ENCODE assay signal across 1 cellular context in the genomic region with DNA sequence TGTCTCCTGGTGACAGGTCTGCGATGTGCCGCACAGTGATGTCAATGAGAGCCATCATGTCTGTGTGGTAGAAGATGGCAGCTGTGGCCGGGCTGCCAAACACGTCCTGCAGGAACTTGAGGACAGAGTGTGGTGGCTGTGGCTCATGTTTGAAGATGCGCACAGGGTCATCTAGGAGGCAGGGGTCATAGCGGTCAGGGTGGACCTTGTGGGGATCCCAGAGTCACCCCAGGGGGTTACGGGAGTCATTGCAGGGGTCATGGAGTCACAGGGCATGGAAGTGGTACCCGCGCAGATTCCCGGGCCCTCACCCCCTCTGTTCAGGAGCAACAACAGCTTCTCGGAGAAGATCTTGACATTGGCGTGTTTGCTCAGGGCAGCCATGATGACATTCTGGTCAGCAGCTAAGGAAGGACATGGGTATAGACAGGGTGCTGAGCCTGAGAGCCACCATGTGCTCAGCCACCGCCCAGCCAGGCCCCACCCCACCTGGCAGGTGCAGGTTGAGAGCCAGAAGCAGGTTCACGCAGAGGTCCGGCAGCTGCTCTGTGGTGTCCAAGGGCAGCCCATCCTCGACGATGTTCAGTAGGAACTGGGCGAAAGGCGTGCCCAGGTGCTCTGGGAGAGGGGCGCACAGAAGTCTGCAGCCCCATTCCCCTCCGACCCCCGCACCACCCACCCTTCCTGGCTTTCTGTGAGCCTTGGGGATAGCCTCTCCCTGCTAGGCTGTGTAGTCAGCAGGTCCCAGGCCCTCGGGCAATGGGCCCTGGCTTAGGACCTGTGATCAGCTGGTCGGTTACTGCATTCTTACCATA.
TF ChIP-seq lines count a peak whose summit lies in the region.

No MANE protein-coding gene starts in this region.

TF ChIP-seq in IMR-90, 13 proteins besides CTCF, POLR2A, EP300 and RAD21:
- TF ChIP-seq CHD1 (IDR thresholded peaks at IDR 0.05; ENCODE audit: low read depth, low read length) (no peak), MXI1 (IDR thresholded peaks at IDR 0.05; ENCODE audit: borderline replicate concordance, low read depth, low read length) (no peak), NFE2L2 (IDR thresholded peaks at IDR 0.05; ENCODE audit: low read depth, low read length) (no peak), BHLHE40 (IDR thresholded peaks at IDR 0.05; ENCODE audit: low read depth, low read length) (no peak), FOS (IDR thresholded peaks at IDR 0.05; ENCODE audit: low read depth, low read length) (no peak), MAZ (IDR thresholded peaks at IDR 0.05; ENCODE audit: borderline replicate concordance, low read depth, low read length) (no peak), RCOR1 (IDR thresholded peaks at IDR 0.05; ENCODE audit: insufficient replicate concordance, low read length) (no peak), USF2 (IDR thresholded peaks at IDR 0.05; ENCODE audit: low read depth, low read length) (no peak), CEBPB (IDR thresholded peaks at IDR 0.05; ENCODE audit: low read depth, low read length) (no peak), MAFK (IDR thresholded peaks at IDR 0.05; ENCODE audit: low read depth, low read length) (no peak), SMC3 (IDR thresholded peaks at IDR 0.05; ENCODE audit: low read depth, low read length) (no peak), RFX5 (IDR thresholded peaks at IDR 0.05; ENCODE audit: low read depth, low read length) (no peak)
- TF ChIP-seq, protein P1, sequence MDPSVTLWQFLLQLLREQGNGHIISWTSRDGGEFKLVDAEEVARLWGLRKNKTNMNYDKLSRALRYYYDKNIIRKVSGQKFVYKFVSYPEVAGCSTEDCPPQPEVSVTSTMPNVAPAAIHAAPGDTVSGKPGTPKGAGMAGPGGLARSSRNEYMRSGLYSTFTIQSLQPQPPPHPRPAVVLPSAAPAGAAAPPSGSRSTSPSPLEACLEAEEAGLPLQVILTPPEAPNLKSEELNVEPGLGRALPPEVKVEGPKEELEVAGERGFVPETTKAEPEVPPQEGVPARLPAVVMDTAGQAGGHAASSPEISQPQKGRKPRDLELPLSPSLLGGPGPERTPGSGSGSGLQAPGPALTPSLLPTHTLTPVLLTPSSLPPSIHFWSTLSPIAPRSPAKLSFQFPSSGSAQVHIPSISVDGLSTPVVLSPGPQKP (IDR thresholded peaks at IDR 0.05; ENCODE audit: borderline replicate concordance, low read depth, low read length) = no peak
